ENCODE assay signal across 22 cellular contexts in the genomic region with DNA sequence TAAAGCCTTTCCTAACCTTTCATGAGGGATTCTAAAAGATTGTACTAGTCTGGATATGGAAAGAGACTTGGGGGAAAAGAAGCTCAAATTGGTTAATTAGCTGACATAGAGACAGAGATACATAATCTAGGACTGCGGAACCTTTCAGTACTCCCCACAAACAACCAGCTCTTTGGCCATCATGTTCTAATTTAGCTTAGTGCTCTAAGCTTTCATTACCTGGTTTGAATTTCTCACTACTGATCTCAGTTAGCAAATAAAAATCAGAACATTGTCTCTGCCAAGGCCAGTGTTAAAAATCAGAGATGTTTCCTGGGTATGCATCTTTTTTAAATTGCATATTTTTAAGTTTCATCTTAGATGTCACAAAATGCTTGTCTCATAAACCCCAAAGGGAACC.
DNase-seq lines count a peak whose midpoint lies in the region; ATAC-seq, FAIRE-seq and TF ChIP-seq lines count a peak whose summit lies in the region.
"Had no signal": no experiment of that assay in that cellular context is flagged by ENCODE, and none has a peak within 500 bp of the region (broad histone marks: within the 10 kb centered on the region; RNA-seq: fewer than 3 reads in every experiment).

No MANE protein-coding gene starts in this region.

- DNase-seq in activated naive CD4-positive, alpha-beta T cell treated with anti-CD3 and anti-CD28 coated beads, Interleukin-2, amount 10 ng/mL, durations not matched to agents 7 days and 5 days = no peak
- no peak for DNase-seq in activated naive CD4-positive, alpha-beta T cell treated with anti-CD3 and anti-CD28 coated beads for 36 hours
- DNase-seq in GM19239 (ENCODE audit: insufficient read length, low spot score) = no peak
- no peak for DNase-seq in astrocyte (ENCODE audit: low read depth)
- DNase-seq in GM20000 (ENCODE audit: low spot score) = no peak
- no peak for DNase-seq in urothelium cell line (ENCODE audit: low spot score)
- DNase-seq in NCI-H1048 (lab: John Stamatoyannopoulos, UW) = no peak
- DNase-seq: AML-193; Caco-2; Calu3; CD4-positive, alpha-beta T cell; CD8-positive, alpha-beta T cell; DMS79 treated with DMSO at 0.1 percent for 48 hours; GF-D8 had no signal

- H3K36me3 Mint-ChIP-seq in activated naive CD4-positive, alpha-beta T cell treated with anti-CD3 and anti-CD28 coated beads, Interleukin-2, amount 10 ng/mL, durations not matched to agents 7 days and 5 days = no peaks in the 10 kb centered on the region
- H3K36me3 Mint-ChIP-seq in activated naive CD4-positive, alpha-beta T cell treated with anti-CD3 and anti-CD28 coated beads for 36 hours (ENCODE audit: low read depth) = no peaks in the 10 kb centered on the region
- H3K36me3 Mint-ChIP-seq in astrocyte (ENCODE audit: low read depth, unreplicated experiment) = no peaks in the 10 kb centered on the region
- H3K36me3 Mint-ChIP-seq: CD8-positive, alpha-beta T cell had no signal

- H3K4me3 Mint-ChIP-seq in activated naive CD4-positive, alpha-beta T cell treated with anti-CD3 and anti-CD28 coated beads, Interleukin-2, amount 10 ng/mL, durations not matched to agents 7 days and 5 days = no peak overlapping the region
- H3K4me3 Mint-ChIP-seq in activated naive CD4-positive, alpha-beta T cell treated with anti-CD3 and anti-CD28 coated beads for 36 hours = no peak overlapping the region
- no peak overlapping the region for H3K4me3 Mint-ChIP-seq in astrocyte (ENCODE audit: unreplicated experiment)
- H3K4me3 Mint-ChIP-seq: B cell; CD4-positive, alpha-beta T cell; CD8-positive, alpha-beta T cell had no signal

- H3K27ac ChIP-seq in astrocyte (ENCODE audit: low read depth, low read length) = no peak overlapping the region
- H3K27ac ChIP-seq: 22Rv1; A549; BLaER1 treated with 17β-estradiol and CSF1 and Interleukin-3, amounts not matched to agents 10 nM and 100 nM; C4-2B had no signal

- no peaks in the 10 kb centered on the region for H3K36me3 ChIP-seq in astrocyte (ENCODE audit: insufficient read depth, low read length)
- H3K36me3 ChIP-seq: BLaER1 treated with 17β-estradiol and CSF1 and Interleukin-3, amounts not matched to agents 10 nM and 100 nM had no signal

- H4K20me1 ChIP-seq in astrocyte (ENCODE audit: insufficient read depth, low read length) = no peaks in the 10 kb centered on the region
- H4K20me1 ChIP-seq: BLaER1 treated with 17β-estradiol and CSF1 and Interleukin-3, amounts not matched to agents 10 nM and 100 nM had no signal

- CTCF ChIA-PET in activated naive CD4-positive, alpha-beta T cell treated with anti-CD3 and anti-CD28 coated beads, Interleukin-2, amount 10 ng/mL, durations not matched to agents 7 days and 5 days (lab: Charles Lee) = no interaction called here
- CTCF ChIA-PET in activated naive CD4-positive, alpha-beta T cell treated with anti-CD3 and anti-CD28 coated beads for 36 hours (lab: Charles Lee) = no interaction called here

- FAIRE-seq in GM19239 (lab: Jason Lieb, UNC) (peak; percentile 21), astrocyte (lab: Jason Lieb, UNC) (peak; percentile 70), urothelium cell line (lab: Jason Lieb, UNC) (no peak)
- FAIRE-seq: D721Med, G401.6 had no signal

- no peak overlapping the region for H3K4me3 ChIP-seq in astrocyte (ENCODE audit: insufficient read depth, low read depth, low read length)
- H3K4me3 ChIP-seq: A549; BLaER1 treated with 17β-estradiol and CSF1 and Interleukin-3, amounts not matched to agents 10 nM and 100 nM had no signal

- no peak overlapping the region for H2AFZ ChIP-seq in astrocyte (ENCODE audit: low read depth, low read length)

- H3K9me3 ChIP-seq in astrocyte (ENCODE audit: insufficient read depth, low read depth, low read length) = no peaks in the 10 kb centered on the region
- H3K9me3 ChIP-seq: A549; BLaER1 treated with 17β-estradiol and CSF1 and Interleukin-3, amounts not matched to agents 10 nM and 100 nM; Caco-2 had no signal

- no peaks in the 10 kb centered on the region for H3K27me3 ChIP-seq in astrocyte (ENCODE audit: insufficient read depth, low read length)
- H3K27me3 ChIP-seq: BLaER1 treated with 17β-estradiol and CSF1 and Interleukin-3, amounts not matched to agents 10 nM and 100 nM had no signal

- no peak for TF ChIP-seq CTCF in astrocyte (IDR thresholded peaks at IDR 0.05; ENCODE audit: insufficient read depth, low read depth, low read length)
- no peak for TF ChIP-seq CTCF in GM20000 (IDR thresholded peaks at IDR 0.05; ENCODE audit: extremely low read depth, missing control alignments)

- H3K4me1 ChIP-seq in astrocyte (ENCODE audit: insufficient read depth, low read length) = no peaks in the 10 kb centered on the region
- H3K4me1 ChIP-seq: A549; BLaER1 treated with 17β-estradiol and CSF1 and Interleukin-3, amounts not matched to agents 10 nM and 100 nM; Caco-2 had no signal

- no peak overlapping the region for H3K9ac ChIP-seq in astrocyte (ENCODE audit: low read length)
- H3K9ac ChIP-seq: BLaER1 treated with 17β-estradiol and CSF1 and Interleukin-3, amounts not matched to agents 10 nM and 100 nM had no signal

- H3K4me1 Mint-ChIP-seq in activated naive CD4-positive, alpha-beta T cell treated with anti-CD3 and anti-CD28 coated beads, Interleukin-2, amount 10 ng/mL, durations not matched to agents 7 days and 5 days = no peaks in the 10 kb centered on the region
- no peaks in the 10 kb centered on the region for H3K4me1 Mint-ChIP-seq in activated naive CD4-positive, alpha-beta T cell treated with anti-CD3 and anti-CD28 coated beads for 36 hours (ENCODE audit: low read depth)
- H3K4me1 Mint-ChIP-seq in astrocyte (ENCODE audit: low read depth, unreplicated experiment) = no peaks in the 10 kb centered on the region
- H3K4me1 Mint-ChIP-seq: B cell had no signal

- no peak overlapping the region for H3K4me2 ChIP-seq in astrocyte (ENCODE audit: low read length)
- H3K4me2 ChIP-seq: A549; BLaER1 treated with 17β-estradiol and CSF1 and Interleukin-3, amounts not matched to agents 10 nM and 100 nM had no signal

- peak overlapping the region; percentile 19 for H3K27ac Mint-ChIP-seq in activated naive CD4-positive, alpha-beta T cell treated with anti-CD3 and anti-CD28 coated beads, Interleukin-2, amount 10 ng/mL, durations not matched to agents 7 days and 5 days
- no peak overlapping the region for H3K27ac Mint-ChIP-seq in activated naive CD4-positive, alpha-beta T cell treated with anti-CD3 and anti-CD28 coated beads for 36 hours
- H3K27ac Mint-ChIP-seq in astrocyte (ENCODE audit: unreplicated experiment) = no peak overlapping the region
- H3K27ac Mint-ChIP-seq: B cell; CD4-positive, alpha-beta T cell; CD8-positive, alpha-beta T cell had no signal

- no peaks in the 10 kb centered on the region for H3K9me3 Mint-ChIP-seq in activated naive CD4-positive, alpha-beta T cell treated with anti-CD3 and anti-CD28 coated beads, Interleukin-2, amount 10 ng/mL, durations not matched to agents 7 days and 5 days
- no peaks in the 10 kb centered on the region for H3K9me3 Mint-ChIP-seq in activated naive CD4-positive, alpha-beta T cell treated with anti-CD3 and anti-CD28 coated beads for 36 hours
- H3K9me3 Mint-ChIP-seq in astrocyte (ENCODE audit: unreplicated experiment) = no peaks in the 10 kb centered on the region
- H3K9me3 Mint-ChIP-seq: CD4-positive, alpha-beta T cell; CD8-positive, alpha-beta T cell had no signal

- intact Hi-C loops in activated naive CD4-positive, alpha-beta T cell treated with anti-CD3 and anti-CD28 coated beads for 36 hours (cut with micrococcal nuclease) = no loop called here

- H3K27me3 Mint-ChIP-seq in activated naive CD4-positive, alpha-beta T cell treated with anti-CD3 and anti-CD28 coated beads, Interleukin-2, amount 10 ng/mL, durations not matched to agents 7 days and 5 days = no peaks in the 10 kb centered on the region
- H3K27me3 Mint-ChIP-seq in activated naive CD4-positive, alpha-beta T cell treated with anti-CD3 and anti-CD28 coated beads for 36 hours (ENCODE audit: low read depth) = no peaks in the 10 kb centered on the region
- no peaks in the 10 kb centered on the region for H3K27me3 Mint-ChIP-seq in astrocyte (ENCODE audit: low read depth, unreplicated experiment)
- H3K27me3 Mint-ChIP-seq: B cell; CD4-positive, alpha-beta T cell had no signal

- no peaks in the 10 kb centered on the region for H3K79me2 ChIP-seq in astrocyte (ENCODE audit: insufficient read depth, low read length)

- peak; percentile 51 for ATAC-seq in HG02870 (IDR thresholded peaks at IDR 0.05; ENCODE audit: unreplicated experiment)
- ATAC-seq: A549; CD8-positive, alpha-beta T cell had no signal
